In genomic region chr10:86399879-86400704, GRCh38 we compare ENCODE assay signal across 1 cellular context.
A peak's percentile ranks its signal among the peaks of the same experiment; 100 is the strongest.
TF ChIP-seq lines count a peak whose summit lies in the region.

No MANE protein-coding gene starts in this region.

TF ChIP-seq in HepG2, 621 proteins besides CTCF, POLR2A, EP300 and RAD21 (continued from another document and continues in another):
- TF ChIP-seq, protein P1, sequence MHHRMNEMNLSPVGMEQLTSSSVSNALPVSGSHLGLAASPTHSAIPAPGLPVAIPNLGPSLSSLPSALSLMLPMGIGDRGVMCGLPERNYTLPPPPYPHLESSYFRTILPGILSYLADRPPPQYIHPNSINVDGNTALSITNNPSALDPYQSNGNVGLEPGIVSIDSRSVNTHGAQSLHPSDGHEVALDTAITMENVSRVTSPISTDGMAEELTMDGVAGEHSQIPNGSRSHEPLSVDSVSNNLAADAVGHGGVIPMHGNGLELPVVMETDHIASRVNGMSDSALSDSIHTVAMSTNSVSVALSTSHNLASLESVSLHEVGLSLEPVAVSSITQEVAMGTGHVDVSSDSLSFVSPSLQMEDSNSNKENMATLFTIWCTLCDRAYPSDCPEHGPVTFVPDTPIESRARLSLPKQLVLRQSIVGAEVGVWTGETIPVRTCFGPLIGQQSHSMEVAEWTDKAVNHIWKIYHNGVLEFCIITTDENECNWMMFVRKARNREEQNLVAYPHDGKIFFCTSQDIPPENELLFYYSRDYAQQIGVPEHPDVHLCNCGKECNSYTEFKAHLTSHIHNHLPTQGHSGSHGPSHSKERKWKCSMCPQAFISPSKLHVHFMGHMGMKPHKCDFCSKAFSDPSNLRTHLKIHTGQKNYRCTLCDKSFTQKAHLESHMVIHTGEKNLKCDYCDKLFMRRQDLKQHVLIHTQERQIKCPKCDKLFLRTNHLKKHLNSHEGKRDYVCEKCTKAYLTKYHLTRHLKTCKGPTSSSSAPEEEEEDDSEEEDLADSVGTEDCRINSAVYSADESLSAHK (CRISPR knock-in tag; IDR thresholded peaks at IDR 0.05; ENCODE audit: borderline replicate concordance): no peak; the same call in 1 of the 2 replicates
- TF ChIP-seq, protein P2, sequence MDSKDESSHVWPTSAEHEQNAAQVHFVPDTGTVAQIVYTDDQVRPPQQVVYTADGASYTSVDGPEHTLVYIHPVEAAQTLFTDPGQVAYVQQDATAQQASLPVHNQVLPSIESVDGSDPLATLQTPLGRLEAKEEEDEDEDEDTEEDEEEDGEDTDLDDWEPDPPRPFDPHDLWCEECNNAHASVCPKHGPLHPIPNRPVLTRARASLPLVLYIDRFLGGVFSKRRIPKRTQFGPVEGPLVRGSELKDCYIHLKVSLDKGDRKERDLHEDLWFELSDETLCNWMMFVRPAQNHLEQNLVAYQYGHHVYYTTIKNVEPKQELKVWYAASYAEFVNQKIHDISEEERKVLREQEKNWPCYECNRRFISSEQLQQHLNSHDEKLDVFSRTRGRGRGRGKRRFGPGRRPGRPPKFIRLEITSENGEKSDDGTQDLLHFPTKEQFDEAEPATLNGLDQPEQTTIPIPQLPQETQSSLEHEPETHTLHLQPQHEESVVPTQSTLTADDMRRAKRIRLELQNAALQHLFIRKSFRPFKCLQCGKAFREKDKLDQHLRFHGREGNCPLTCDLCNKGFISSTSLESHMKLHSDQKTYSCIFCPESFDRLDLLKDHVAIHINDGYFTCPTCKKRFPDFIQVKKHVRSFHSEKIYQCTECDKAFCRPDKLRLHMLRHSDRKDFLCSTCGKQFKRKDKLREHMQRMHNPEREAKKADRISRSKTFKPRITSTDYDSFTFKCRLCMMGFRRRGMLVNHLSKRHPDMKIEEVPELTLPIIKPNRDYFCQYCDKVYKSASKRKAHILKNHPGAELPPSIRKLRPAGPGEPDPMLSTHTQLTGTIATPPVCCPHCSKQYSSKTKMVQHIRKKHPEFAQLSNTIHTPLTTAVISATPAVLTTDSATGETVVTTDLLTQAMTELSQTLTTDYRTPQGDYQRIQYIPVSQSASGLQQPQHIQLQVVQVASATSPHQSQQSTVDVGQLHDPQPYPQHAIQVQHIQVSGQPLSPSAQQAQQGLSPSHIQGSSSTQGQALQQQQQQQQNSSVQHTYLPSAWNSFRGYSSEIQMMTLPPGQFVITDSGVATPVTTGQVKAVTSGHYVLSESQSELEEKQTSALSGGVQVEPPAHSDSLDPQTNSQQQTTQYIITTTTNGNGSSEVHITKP (CRISPR knock-in tag; IDR thresholded peaks at IDR 0.05; ENCODE audit: low read depth): no peak; the same call in 1 of the 2 replicates
- TF ChIP-seq TEAD3 (CRISPR knock-in tag; optimal IDR thresholded peaks at IDR 0.05; ENCODE audit: borderline replicate concordance) (peak; percentile 95), ZNF251 (CRISPR knock-in tag; IDR thresholded peaks at IDR 0.05) (0 out of 2 replicates have a peak, but pooled peaks have one; percentile 33), RFXAP (CRISPR knock-in tag; IDR thresholded peaks at IDR 0.05; ENCODE audit: borderline replicate concordance) (peak; percentile 46; the same call in 1 of the 2 replicates), ZNF3 (CRISPR knock-in tag; IDR thresholded peaks at IDR 0.05) (no peak), PHF5A (CRISPR knock-in tag; IDR thresholded peaks at IDR 0.05; ENCODE audit: low read depth, unreplicated experiment) (peak; percentile 66), PITX1 (CRISPR knock-in tag; IDR thresholded peaks at IDR 0.05) (peak; percentile 32; the same call in 1 of the 2 replicates), MEF2D (CRISPR knock-in tag; IDR thresholded peaks at IDR 0.05) (no peak; the same call in 1 of the 2 replicates), ZNF441 (CRISPR knock-in tag; IDR thresholded peaks at IDR 0.05; ENCODE audit: borderline replicate concordance) (0 out of 2 replicates have a peak, but pooled peaks have one; percentile 18), ZNF234 (CRISPR knock-in tag; conservative IDR thresholded peaks at IDR 0.05) (peak; percentile 27; the same call in 1 of the 2 replicates), MED1 (CRISPR knock-in tag; IDR thresholded peaks at IDR 0.05) (peak; percentile 6), ZSCAN31 (CRISPR knock-in tag; IDR thresholded peaks at IDR 0.05; ENCODE audit: low read depth) (peak; percentile 85; the same call in 1 of the 2 replicates), ZNF773 (CRISPR knock-in tag; IDR thresholded peaks at IDR 0.05; ENCODE audit: borderline replicate concordance) (no peak), SUZ12 (IDR thresholded peaks at IDR 0.05; ENCODE audit: low read depth, low read length) (no peak), NFATC3 (CRISPR knock-in tag; IDR thresholded peaks at IDR 0.05) (no peak; the same call in 1 of the 2 replicates), TFDP1 (CRISPR knock-in tag; IDR thresholded peaks at IDR 0.05; ENCODE audit: borderline replicate concordance) (peak; percentile 64; the same call in 1 of the 2 replicates), ZKSCAN8 (CRISPR knock-in tag; IDR thresholded peaks at IDR 0.05; ENCODE audit: borderline replicate concordance) (peak; percentile 59; the same call in 1 of the 2 replicates), TBP (CRISPR knock-in tag; IDR thresholded peaks at IDR 0.05) (no peak), ZSCAN5A (CRISPR knock-in tag; IDR thresholded peaks at IDR 0.05; ENCODE audit: borderline replicate concordance) (no peak; the same call in 1 of the 2 replicates), LCORL (IDR thresholded peaks at IDR 0.05) (no peak), LCORL (CRISPR knock-in tag; IDR thresholded peaks at IDR 0.05) (peak; percentile 95), AKAP8 (CRISPR knock-in tag; IDR thresholded peaks at IDR 0.05) (no peak), SP2 (CRISPR knock-in tag; IDR thresholded peaks at IDR 0.05) (peak; percentile 25; the same call in 1 of the 2 replicates), U2AF2 (IDR thresholded peaks at IDR 0.05; ENCODE audit: low read depth, low read length) (no peak), TAF15 (IDR thresholded peaks at IDR 0.05; ENCODE audit: low read depth, low read length, poor library complexity, severe bottlenecking) (peak; percentile 34), FOXK2 (IDR thresholded peaks at IDR 0.05) (no peak), ZNF431 (CRISPR knock-in tag; IDR thresholded peaks at IDR 0.05; ENCODE audit: borderline replicate concordance, low read depth) (peak; percentile 92), SOX6 (IDR thresholded peaks at IDR 0.05) (no peak), SOX6 (CRISPR knock-in tag; IDR thresholded peaks at IDR 0.05) (peak; percentile 85), ZNF17 (CRISPR knock-in tag; IDR thresholded peaks at IDR 0.05) (no peak), MIER2 (CRISPR knock-in tag; IDR thresholded peaks at IDR 0.05) (no peak), GATA4 (IDR thresholded peaks at IDR 0.05; ENCODE audit: borderline replicate concordance, low read depth) (no peak), HOXA5 (CRISPR knock-in tag; IDR thresholded peaks at IDR 0.05) (peak; percentile 84), SRY (CRISPR knock-in tag; IDR thresholded peaks at IDR 0.05) (no peak; the same call in 1 of the 2 replicates), ZNF224 (CRISPR knock-in tag; IDR thresholded peaks at IDR 0.05) (peak; percentile 70; the same call in 1 of the 2 replicates), ZBTB1 (CRISPR knock-in tag; IDR thresholded peaks at IDR 0.05; ENCODE audit: borderline replicate concordance) (0 out of 2 replicates have a peak, but pooled peaks have one; percentile 35), NKX3-1 (CRISPR knock-in tag; IDR thresholded peaks at IDR 0.05) (no peak), ZNF569 (CRISPR knock-in tag; IDR thresholded peaks at IDR 0.05; ENCODE audit: borderline replicate concordance) (peak; percentile 79; the same call in 1 of the 2 replicates), ATF3 (CRISPR knock-in tag; IDR thresholded peaks at IDR 0.05) (no peak), ADNP (CRISPR knock-in tag; IDR thresholded peaks at IDR 0.05) (no peak), KLF16 (CRISPR knock-in tag; IDR thresholded peaks at IDR 0.05) (peak in 1 of 2 experiments; percentile 87; a peak in 2 of 4 replicates), ZNF207 (IDR thresholded peaks at IDR 0.05; ENCODE audit: borderline replicate concordance) (no peak), HIVEP1 (CRISPR knock-in tag; IDR thresholded peaks at IDR 0.05) (peak; percentile 35; the same call in 1 of the 2 replicates), DRAP1 (CRISPR knock-in tag; IDR thresholded peaks at IDR 0.05) (peak; percentile 56; the same call in 1 of the 2 replicates)
- TF ChIP-seq, protein P3, sequence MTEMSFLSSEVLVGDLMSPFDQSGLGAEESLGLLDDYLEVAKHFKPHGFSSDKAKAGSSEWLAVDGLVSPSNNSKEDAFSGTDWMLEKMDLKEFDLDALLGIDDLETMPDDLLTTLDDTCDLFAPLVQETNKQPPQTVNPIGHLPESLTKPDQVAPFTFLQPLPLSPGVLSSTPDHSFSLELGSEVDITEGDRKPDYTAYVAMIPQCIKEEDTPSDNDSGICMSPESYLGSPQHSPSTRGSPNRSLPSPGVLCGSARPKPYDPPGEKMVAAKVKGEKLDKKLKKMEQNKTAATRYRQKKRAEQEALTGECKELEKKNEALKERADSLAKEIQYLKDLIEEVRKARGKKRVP (CRISPR knock-in tag; IDR thresholded peaks at IDR 0.05): peak in 1 of 2 experiments; percentile 76; a peak in 1 of 4 replicates
- TF ChIP-seq, protein P4, sequence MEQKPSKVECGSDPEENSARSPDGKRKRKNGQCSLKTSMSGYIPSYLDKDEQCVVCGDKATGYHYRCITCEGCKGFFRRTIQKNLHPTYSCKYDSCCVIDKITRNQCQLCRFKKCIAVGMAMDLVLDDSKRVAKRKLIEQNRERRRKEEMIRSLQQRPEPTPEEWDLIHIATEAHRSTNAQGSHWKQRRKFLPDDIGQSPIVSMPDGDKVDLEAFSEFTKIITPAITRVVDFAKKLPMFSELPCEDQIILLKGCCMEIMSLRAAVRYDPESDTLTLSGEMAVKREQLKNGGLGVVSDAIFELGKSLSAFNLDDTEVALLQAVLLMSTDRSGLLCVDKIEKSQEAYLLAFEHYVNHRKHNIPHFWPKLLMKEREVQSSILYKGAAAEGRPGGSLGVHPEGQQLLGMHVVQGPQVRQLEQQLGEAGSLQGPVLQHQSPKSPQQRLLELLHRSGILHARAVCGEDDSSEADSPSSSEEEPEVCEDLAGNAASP (CRISPR knock-in tag; IDR thresholded peaks at IDR 0.05; ENCODE audit: borderline replicate concordance): peak; percentile 33; the same call in 1 of the 2 replicates
- TF ChIP-seq, protein P5, sequence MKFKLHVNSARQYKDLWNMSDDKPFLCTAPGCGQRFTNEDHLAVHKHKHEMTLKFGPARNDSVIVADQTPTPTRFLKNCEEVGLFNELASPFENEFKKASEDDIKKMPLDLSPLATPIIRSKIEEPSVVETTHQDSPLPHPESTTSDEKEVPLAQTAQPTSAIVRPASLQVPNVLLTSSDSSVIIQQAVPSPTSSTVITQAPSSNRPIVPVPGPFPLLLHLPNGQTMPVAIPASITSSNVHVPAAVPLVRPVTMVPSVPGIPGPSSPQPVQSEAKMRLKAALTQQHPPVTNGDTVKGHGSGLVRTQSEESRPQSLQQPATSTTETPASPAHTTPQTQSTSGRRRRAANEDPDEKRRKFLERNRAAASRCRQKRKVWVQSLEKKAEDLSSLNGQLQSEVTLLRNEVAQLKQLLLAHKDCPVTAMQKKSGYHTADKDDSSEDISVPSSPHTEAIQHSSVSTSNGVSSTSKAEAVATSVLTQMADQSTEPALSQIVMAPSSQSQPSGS (CRISPR knock-in tag; IDR thresholded peaks at IDR 0.05): peak; percentile 21; the same call in 1 of the 2 replicates
- TF ChIP-seq, protein P6, sequence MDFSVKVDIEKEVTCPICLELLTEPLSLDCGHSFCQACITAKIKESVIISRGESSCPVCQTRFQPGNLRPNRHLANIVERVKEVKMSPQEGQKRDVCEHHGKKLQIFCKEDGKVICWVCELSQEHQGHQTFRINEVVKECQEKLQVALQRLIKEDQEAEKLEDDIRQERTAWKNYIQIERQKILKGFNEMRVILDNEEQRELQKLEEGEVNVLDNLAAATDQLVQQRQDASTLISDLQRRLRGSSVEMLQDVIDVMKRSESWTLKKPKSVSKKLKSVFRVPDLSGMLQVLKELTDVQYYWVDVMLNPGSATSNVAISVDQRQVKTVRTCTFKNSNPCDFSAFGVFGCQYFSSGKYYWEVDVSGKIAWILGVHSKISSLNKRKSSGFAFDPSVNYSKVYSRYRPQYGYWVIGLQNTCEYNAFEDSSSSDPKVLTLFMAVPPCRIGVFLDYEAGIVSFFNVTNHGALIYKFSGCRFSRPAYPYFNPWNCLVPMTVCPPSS (IDR thresholded peaks at IDR 0.05): no peak
